ENCODE assay signal across 1 cellular context in the genomic region with DNA sequence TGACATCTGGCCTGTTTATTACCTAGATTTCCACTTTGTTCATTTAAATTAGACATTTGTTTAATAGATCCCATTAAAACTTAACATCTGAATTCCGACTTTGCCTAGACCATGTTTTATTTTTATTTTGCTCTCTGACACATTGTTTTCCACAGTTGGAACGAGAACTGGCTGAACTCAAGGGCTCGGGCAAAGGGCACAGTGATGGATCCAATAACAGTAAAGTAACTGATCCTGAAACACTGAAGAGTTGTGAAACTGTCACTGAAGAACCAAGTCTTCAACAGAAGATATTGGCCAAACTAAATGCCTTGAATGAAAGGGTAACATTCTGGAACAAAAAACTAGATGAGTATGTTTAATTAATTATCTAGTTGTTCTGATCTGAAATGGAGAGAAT.
TF ChIP-seq lines count a peak whose summit lies in the region.

No MANE protein-coding gene starts in this region.

TF ChIP-seq in liver, 16 proteins besides CTCF, POLR2A, EP300 and RAD21:
- TF ChIP-seq, protein P1, sequence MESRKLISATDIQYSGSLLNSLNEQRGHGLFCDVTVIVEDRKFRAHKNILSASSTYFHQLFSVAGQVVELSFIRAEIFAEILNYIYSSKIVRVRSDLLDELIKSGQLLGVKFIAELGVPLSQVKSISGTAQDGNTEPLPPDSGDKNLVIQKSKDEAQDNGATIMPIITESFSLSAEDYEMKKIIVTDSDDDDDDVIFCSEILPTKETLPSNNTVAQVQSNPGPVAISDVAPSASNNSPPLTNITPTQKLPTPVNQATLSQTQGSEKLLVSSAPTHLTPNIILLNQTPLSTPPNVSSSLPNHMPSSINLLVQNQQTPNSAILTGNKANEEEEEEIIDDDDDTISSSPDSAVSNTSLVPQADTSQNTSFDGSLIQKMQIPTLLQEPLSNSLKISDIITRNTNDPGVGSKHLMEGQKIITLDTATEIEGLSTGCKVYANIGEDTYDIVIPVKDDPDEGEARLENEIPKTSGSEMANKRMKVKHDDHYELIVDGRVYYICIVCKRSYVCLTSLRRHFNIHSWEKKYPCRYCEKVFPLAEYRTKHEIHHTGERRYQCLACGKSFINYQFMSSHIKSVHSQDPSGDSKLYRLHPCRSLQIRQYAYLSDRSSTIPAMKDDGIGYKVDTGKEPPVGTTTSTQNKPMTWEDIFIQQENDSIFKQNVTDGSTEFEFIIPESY (IDR thresholded peaks at IDR 0.05), result no peak
- peak in 1 of 2 donors; percentile 15 for TF ChIP-seq RXRA (IDR thresholded peaks at IDR 0.05)
- TF ChIP-seq HNF4A (conservative IDR thresholded peaks at IDR 0.05), result peak; percentile 11 to 25
- no peak for TF ChIP-seq TAF1 (conservative IDR thresholded peaks at IDR 0.05)
